In genomic region chr17:40542562-40543411, GRCh38 we compare ENCODE assay signal across 8 cellular contexts. TPM values are rescaled to one million over a fixed set of nuclear protein-coding genes. Genes with fewer than 3 reads are reported as not detected.
DNase-seq lines count a peak whose midpoint lies in the region; ATAC-seq and TF ChIP-seq lines count a peak whose summit lies in the region.

No MANE protein-coding gene starts in this region.

- H3K27ac Mint-ChIP-seq in stimulated activated naive CD8-positive, alpha-beta T cell treated with anti-CD3 and anti-CD28 coated beads, Interleukin-15, Interleukin-2, amounts not matched to agents 100 ng/mL and 50 ng/mL, for 24 hours: peak overlapping the region; percentile 99

- H3K9me3 ChIP-seq in Peyer's patch: no peaks in the 10 kb centered on the region
- no peaks in the 10 kb centered on the region for H3K9me3 ChIP-seq in breast epithelium
- no peaks in the 10 kb centered on the region for H3K9me3 ChIP-seq in liver (ENCODE audit: control insufficient read depth in 4 of 4, low read length in 3 of 4)

- peaks cover 92% of the 10 kb centered on the region for H3K4me1 Mint-ChIP-seq in stimulated activated naive CD8-positive, alpha-beta T cell treated with anti-CD3 and anti-CD28 coated beads, Interleukin-15, Interleukin-2, amounts not matched to agents 100 ng/mL and 50 ng/mL, for 24 hours (ENCODE audit: low read depth)

- H3K36me3 Mint-ChIP-seq in stimulated activated naive CD8-positive, alpha-beta T cell treated with anti-CD3 and anti-CD28 coated beads, Interleukin-15, Interleukin-2, amounts not matched to agents 100 ng/mL and 50 ng/mL, for 24 hours (ENCODE audit: low read depth): peaks cover 4% of the 10 kb centered on the region

- H3K9ac ChIP-seq in liver (ENCODE audit: low read depth in 1 of 2, low read length in 2 of 2): peak overlapping the region in 1 of 2 donors; percentile 55

- H3K4me3 ChIP-seq in Peyer's patch: no peak overlapping the region
- peak overlapping the region in 1 of 3 donors; percentile 54 for H3K4me3 ChIP-seq in breast epithelium
- no peak overlapping the region for H3K4me3 ChIP-seq in liver (ENCODE audit: low read depth in 1 of 3, low read length in 3 of 3)

- intact Hi-C loops in breast epithelium (cut with DNase I; ENCODE audit: low total_unique reads): loop anchor here (5.0 kb wide), 1 partner anchor 100 kb away; the partner anchor contains the start of gene IGFBP4

- H3K27me3 ChIP-seq in Peyer's patch (no peaks in the 10 kb centered on the region), breast epithelium (no peaks in the 10 kb centered on the region), liver (ENCODE audit: control insufficient read depth in 4 of 4, insufficient read depth in 4 of 4, low read length in 3 of 4) (no peaks in the 10 kb centered on the region)

- DNase-seq in AG20443 (ENCODE audit: low spot score) (peak; percentile 91), Peyer's patch (peak in 2 of 3 donors; percentile 56 to 83), breast epithelium (ENCODE audit: low spot score in 2 of 2) (peak; percentile 60 to 88)

- H3K9me3 Mint-ChIP-seq in stimulated activated naive CD8-positive, alpha-beta T cell treated with anti-CD3 and anti-CD28 coated beads, Interleukin-15, Interleukin-2, amounts not matched to agents 100 ng/mL and 50 ng/mL, for 24 hours: no peaks in the 10 kb centered on the region

- no peak for TF ChIP-seq CTCF in Peyer's patch (IDR thresholded peaks at IDR 0.05)
- TF ChIP-seq CTCF in breast epithelium (IDR thresholded peaks at IDR 0.05): no peak
- TF ChIP-seq CTCF in liver (IDR thresholded peaks at IDR 0.05; ENCODE audit: low read depth, low read length, missing input control): no peak

- H3K36me3 ChIP-seq in Peyer's patch: no peaks in the 10 kb centered on the region
- no peaks in the 10 kb centered on the region for H3K36me3 ChIP-seq in breast epithelium
- no peaks in the 10 kb centered on the region for H3K36me3 ChIP-seq in liver (ENCODE audit: control insufficient read depth in 4 of 4, insufficient read depth in 3 of 4, low read depth in 1 of 4, low read length in 3 of 4)

- WGBS in liver: 32% methylated on average over 14 of the region's 14 CpGs

- H3K4me3 Mint-ChIP-seq in stimulated activated naive CD8-positive, alpha-beta T cell treated with anti-CD3 and anti-CD28 coated beads, Interleukin-15, Interleukin-2, amounts not matched to agents 100 ng/mL and 50 ng/mL, for 24 hours: peak overlapping the region; percentile 80

- H3K27ac ChIP-seq in Peyer's patch (peak overlapping the region; percentile 65 to 91 (median 80)), breast epithelium (peak overlapping the region; percentile 96 to 100), liver (ENCODE audit: low read depth in 1 of 2, low read length in 2 of 2) (peak overlapping the region; percentile 93 to 94)

- no peaks in the 10 kb centered on the region for H3K27me3 Mint-ChIP-seq in stimulated activated naive CD8-positive, alpha-beta T cell treated with anti-CD3 and anti-CD28 coated beads, Interleukin-15, Interleukin-2, amounts not matched to agents 100 ng/mL and 50 ng/mL, for 24 hours

- ATAC-seq in GM21528 (IDR thresholded peaks at IDR 0.05; ENCODE audit: low FRiP score, unreplicated experiment) (peak; percentile 41), HG03521 (IDR thresholded peaks at IDR 0.05; ENCODE audit: unreplicated experiment) (no peak), GM19467 (IDR thresholded peaks at IDR 0.05; ENCODE audit: unreplicated experiment) (no peak)

- TF ChIP-seq POLR2A in Peyer's patch (IDR thresholded peaks at IDR 0.05) (no peak), breast epithelium (IDR thresholded peaks at IDR 0.05) (peak; percentile 23)

- H3K4me1 ChIP-seq in Peyer's patch (peaks cover 0 to 36% (median 30%) of the 10 kb centered on the region in 4 donors), breast epithelium (peaks cover 35 to 60% of the 10 kb centered on the region in 2 donors), liver (ENCODE audit: control insufficient read depth in 4 of 4, insufficient read depth in 4 of 4, low read length in 3 of 4) (peaks cover 27 to 65% (median 46%) of the 10 kb centered on the region in 4 donors)

- TF ChIP-seq RAD21 in liver (IDR thresholded peaks at IDR 0.05): peak; percentile 33 to 38

TF ChIP-seq in liver, 16 proteins besides CTCF, POLR2A, EP300 and RAD21:
- TF ChIP-seq GABPA (IDR thresholded peaks at IDR 0.05 in 1 of 2, conservative IDR thresholded peaks at IDR 0.05 in 1 of 2) (peak in 1 of 2 donors; percentile 39), HNF4A (conservative IDR thresholded peaks at IDR 0.05) (peak; percentile 61 to 78), FOXA2 (IDR thresholded peaks at IDR 0.05) (peak; percentile 77), NR2F2 (IDR thresholded peaks at IDR 0.05) (peak; percentile 99), REST (IDR thresholded peaks at IDR 0.05) (peak; percentile 84), EGR1 (IDR thresholded peaks at IDR 0.05; ENCODE audit: low read depth in 2 of 2) (peak in 1 of 2 donors; percentile 83), ATF3 (IDR thresholded peaks at IDR 0.05) (peak; percentile 88), YY1 (IDR thresholded peaks at IDR 0.05) (peak; percentile 92), SP1 (IDR thresholded peaks at IDR 0.05) (peak; percentile 97), RXRA (IDR thresholded peaks at IDR 0.05) (peak; percentile 97 to 98), HNF4G (IDR thresholded peaks at IDR 0.05) (peak; percentile 54), TAF1 (conservative IDR thresholded peaks at IDR 0.05) (peak; percentile 71), MAX (IDR thresholded peaks at IDR 0.05) (peak; percentile 96), JUND (IDR thresholded peaks at IDR 0.05) (peak; percentile 81 to 90), FOXA1 (IDR thresholded peaks at IDR 0.05) (peak; percentile 42), ZBTB33 (IDR thresholded peaks at IDR 0.05) (peak; percentile 61)
TF ChIP-seq in liver: peak in this region for 16.

RNA-seq across cellular contexts. Expression of gene CCR7, which starts 22.5 kb away (rescaled TPM):
- total RNA-seq in Peyer's patch: 10 to 100 TPM in 1 of 4 donors, 1 to 10 TPM in 1, not detected in 2; 3.1 to 22.3 TPM
- 1 to 10 TPM in 1 of 3 donors, under 1 TPM in 2; 0.16 to 1.0 (median 0.33) TPM for total RNA-seq in breast epithelium
- under 1 TPM; 0.08 to 0.89 TPM for total RNA-seq in liver
- under 1 TPM; 0.16 to 0.40 TPM for polyA plus RNA-seq in liver

RNA-seq across cellular contexts. Expression of gene TNS4, which starts 41.4 kb away (rescaled TPM):
- 1 to 10 TPM in 3 of 4 donors, under 1 TPM in 1; 0.54 to 2.5 (median 1.7) TPM for total RNA-seq in Peyer's patch
- total RNA-seq in breast epithelium: 10 to 100 TPM in 2 of 3 donors, not detected in 1; 30.5 to 52.2 TPM
- under 1 TPM in 1 of 2 donors, not detected in 1; 0.08 TPM for total RNA-seq in liver
- polyA plus RNA-seq in liver: not detected
